ENCODE assay signal across 9 cellular contexts in the genomic region with DNA sequence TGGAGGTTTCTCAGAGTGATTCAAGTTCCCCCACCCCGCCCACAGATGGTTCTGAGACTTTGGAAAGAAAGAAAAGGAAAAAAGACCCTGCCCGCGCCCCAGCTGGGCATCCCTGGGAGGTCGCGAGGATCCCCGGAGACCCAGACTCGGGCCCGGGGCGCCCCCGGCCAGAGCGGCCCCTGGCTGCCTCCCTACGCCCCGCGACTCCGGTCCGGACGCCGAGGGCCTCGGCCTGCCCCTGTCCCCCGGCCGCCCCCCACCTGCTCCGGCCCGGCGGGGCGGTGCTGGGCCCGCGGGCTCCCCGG. TPM values are rescaled to one million over a fixed set of nuclear protein-coding genes. Genes with fewer than 3 reads are reported as not detected.
DNase-seq lines count a peak whose midpoint lies in the region; ATAC-seq, FAIRE-seq and TF ChIP-seq lines count a peak whose summit lies in the region.
"Had no signal": no experiment of that assay in that cellular context is flagged by ENCODE, and none has a peak within 500 bp of the region (broad histone marks: within the 10 kb centered on the region; RNA-seq: fewer than 3 reads in every experiment).

No MANE protein-coding gene starts in this region.

- intact Hi-C loops in HepG2 (cut with micrococcal nuclease; ENCODE audit: unreplicated experiment) = loop anchor here (5.0 kb wide), 1 partner anchor 77 kb away; no protein-coding TSS in a partner anchor
- intact Hi-C loops in right lobe of liver (cut with DNase I) = no loop called here

- H2AFZ ChIP-seq in HepG2 (ENCODE audit: low read length) = no peak overlapping the region

- peak overlapping the region; percentile 75 for H3K9ac ChIP-seq in HepG2 (ENCODE audit: insufficient read depth, low read depth, low read length)
- H3K9ac ChIP-seq in mucosa of rectum (ENCODE audit: low read depth in 1 of 2, low read length in 2 of 2) = peak overlapping the region; percentile 26 to 57

- H3K36me3 ChIP-seq in HepG2 (replicated peaks in 1 of 2; ENCODE audit: control insufficient read depth in 1 of 2, insufficient read depth in 2 of 2, low read length in 2 of 2) = no peaks in the 10 kb centered on the region
- H3K36me3 ChIP-seq in right lobe of liver = no peaks in the 10 kb centered on the region
- no peaks in the 10 kb centered on the region for H3K36me3 ChIP-seq in mucosa of rectum (ENCODE audit: control insufficient read depth in 2 of 2, insufficient read depth in 2 of 2, low read length in 2 of 2)

- no peak overlapping the region for H3K27ac Mint-ChIP-seq in chondrocyte (ENCODE audit: unreplicated experiment)

- no peaks in the 10 kb centered on the region for H3K9me3 ChIP-seq in HepG2 (ENCODE audit: low read length)
- no peaks in the 10 kb centered on the region for H3K9me3 ChIP-seq in right lobe of liver
- H3K9me3 ChIP-seq in mucosa of rectum (ENCODE audit: control insufficient read depth in 2 of 2, low read length in 2 of 2) = no peaks in the 10 kb centered on the region

- POLR2A ChIA-PET in HepG2 (lab: Yijun Ruan, JAX) = interaction anchor here (1.1 to 3.9 kb wide), 2 partner anchors 16 to 38 kb away, joined by 3 to 33 read pairs; partner anchors contain the start of gene LZTR1

- H3K27ac ChIP-seq in HepG2 (ENCODE audit: extremely low read length, insufficient read depth, low read length) (peak overlapping the region; percentile 69), right lobe of liver (no peak overlapping the region), mucosa of rectum (ENCODE audit: low read depth in 2 of 2, low read length in 2 of 2) (peak overlapping the region; percentile 58 to 71)

- H3K79me2 ChIP-seq in HepG2 (ENCODE audit: insufficient read depth, low read length) = peaks cover 4% of the 10 kb centered on the region

- peaks cover 9% of the 10 kb centered on the region for H3K4me1 Mint-ChIP-seq in chondrocyte (ENCODE audit: low read depth)

- FAIRE-seq in HepG2 (lab: Jason Lieb, UNC) = no peak
- FAIRE-seq: TTC549 had no signal

- no peaks in the 10 kb centered on the region for H4K20me1 ChIP-seq in HepG2 (ENCODE audit: insufficient read depth, low read length)

- TF ChIP-seq EP300 in HepG2 (IDR thresholded peaks at IDR 0.05; ENCODE audit: low read depth in 2 of 2, low read length in 2 of 2) (no peak), HepG2 (CRISPR knock-in tag; IDR thresholded peaks at IDR 0.05; ENCODE audit: borderline replicate concordance) (no peak)

- in situ Hi-C loops in HepG2 (cut with HindIII; ENCODE audit: extremely low pct_ligation_motif_present, low pct_unique_long_range_greater_than_20kb) = no loop called here

- H3K27me3 ChIP-seq in HepG2 (ENCODE audit: control insufficient read depth in 1 of 2, insufficient read depth in 2 of 2, low read length in 2 of 2) (no peaks in the 10 kb centered on the region), right lobe of liver (no peaks in the 10 kb centered on the region), mucosa of rectum (ENCODE audit: control insufficient read depth in 2 of 2, insufficient read depth in 2 of 2, low read length in 2 of 2) (no peaks in the 10 kb centered on the region)

- CTCF ChIA-PET in HepG2 (lab: Yijun Ruan, JAX; ENCODE audit: low intra/inter-chr PET ratio, low total read pairs) = interaction anchor here (1.0 kb wide), 1 partner anchor 79 kb away, joined by 3 read pairs; no protein-coding TSS in a partner anchor

- DNase-seq in HepG2 (ENCODE audit: low spot score) (no peak), right lobe of liver (no peak), chondrocyte (ENCODE audit: low spot score) (no peak), NCI-H1105 (lab: John Stamatoyannopoulos, UW) (no peak), NCI-H128 (lab: John Stamatoyannopoulos, UW; ENCODE audit: unreplicated experiment) (no peak), NCI-H1436 treated with DMSO at 0.1 percent for 48 hours (lab: John Stamatoyannopoulos, UW) (no peak)

- WGBS in HepG2 (ENCODE audit: low lambda C conversion rate) = 0% methylated on average over 6 of the region's 28 CpGs
- WGBS in right lobe of liver (ENCODE audit: insufficient coverage, low coverage, low lambda C conversion rate, missing lambda C conversion rate) = 11% methylated on average over 10 of the region's 28 CpGs

- ATAC-seq in HepG2 (no peak), right lobe of liver (no peak), esophagus mucosa (no peak)

- H3K27me3 Mint-ChIP-seq in chondrocyte (ENCODE audit: low read depth) = peaks cover 5% of the 10 kb centered on the region

- peaks cover 56% of the 10 kb centered on the region for H3K4me1 ChIP-seq in HepG2 (ENCODE audit: insufficient read depth, low read length)
- peaks cover 0 to 5% (median 0%) of the 10 kb centered on the region in 4 donors for H3K4me1 ChIP-seq in right lobe of liver
- H3K4me1 ChIP-seq in mucosa of rectum (ENCODE audit: control insufficient read depth in 2 of 2, insufficient read depth in 2 of 2, low read length in 2 of 2) = peaks cover 32 to 38% of the 10 kb centered on the region in 2 donors

- TF ChIP-seq RAD21 in HepG2 (CRISPR knock-in tag; IDR thresholded peaks at IDR 0.05) = no peak

- no peaks in the 10 kb centered on the region for H3K9me3 Mint-ChIP-seq in chondrocyte (ENCODE audit: low read depth)

- H3K4me3 ChIP-seq in HepG2 (replicated peaks in 1 of 3; ENCODE audit: insufficient read depth in 1 of 3, low read depth in 2 of 3, low read length in 3 of 3) (peak overlapping the region; percentile 61 to 72 (median 72)), right lobe of liver (peak overlapping the region in 1 of 3 donors; percentile 29), mucosa of rectum (ENCODE audit: low read length in 2 of 2) (peak overlapping the region; percentile 12 to 62)

- H3K4me3 Mint-ChIP-seq in chondrocyte (ENCODE audit: unreplicated experiment) = peak overlapping the region; percentile 64

- BruUV-seq in HepG2 (replicated peaks; lab: Mats Ljungman, UMichigan) = no TSS peak

- TF ChIP-seq POLR2A in HepG2 (IDR thresholded peaks at IDR 0.05; ENCODE audit: insufficient read depth in 1 of 2, low read depth in 2 of 2, low read length in 2 of 2) = no peak
- no peak for TF ChIP-seq POLR2A in right lobe of liver (IDR thresholded peaks at IDR 0.05)

- H3K36me3 Mint-ChIP-seq in chondrocyte (ENCODE audit: low read depth) = no peaks in the 10 kb centered on the region

- H3K4me2 ChIP-seq in HepG2 (ENCODE audit: low read depth, low read length) = peak overlapping the region; percentile 99

- no peak for TF ChIP-seq CTCF in HepG2 (CRISPR knock-in tag; IDR thresholded peaks at IDR 0.05)
- TF ChIP-seq CTCF in right lobe of liver (IDR thresholded peaks at IDR 0.05) = no peak
- TF ChIP-seq CTCF in chondrocyte (IDR thresholded peaks at IDR 0.05) = no peak

RNA-seq across cellular contexts. Expression of gene AIFM3, which starts 2.3 kb away (rescaled TPM):
- total RNA-seq in HepG2 (2016; rRNA removed; fragmentation: Illumina TruSeq; extraction: Trizol) (11.0 and 15.3 TPM in 2 replicates), right lobe of liver (1 to 10 TPM in 3 of 6 experiments, under 1 TPM in 3; 0.37 to 1.4 (median 1.0) TPM), chondrocyte (0.47 TPM in 1 of 3 replicates, not detected in the others), esophagus mucosa (1.5 TPM)
- 11.0 and 11.3 TPM in 2 replicates for total RNA-seq in HepG2 (2016; cell fraction: cytosol; rRNA removed; fragmentation: Illumina TruSeq; extraction: Trizol; ENCODE audit: low read depth)
- total RNA-seq in HepG2 (2016; cell fraction: insoluble cytoplasmic fraction; rRNA removed; fragmentation: Illumina TruSeq; extraction: Trizol) = 8.7 and 17.7 TPM in 2 replicates
- 18.9 and 20.5 TPM in 2 replicates for total RNA-seq in HepG2 (2016; cell fraction: membrane; rRNA removed; fragmentation: Illumina TruSeq; extraction: Trizol)
- 17.3 and 19.2 TPM in 2 replicates for total RNA-seq in HepG2 (2016; cell fraction: nucleus; rRNA removed; fragmentation: Illumina TruSeq; extraction: Trizol)
- polyA plus RNA-seq in HepG2 (2011; rRNA removed) = 9.0 and 12.0 TPM in 2 replicates
- polyA plus RNA-seq in HepG2 (2011; cell fraction: cytosol; rRNA removed) = 9.9 and 12.9 TPM in 2 replicates
- polyA plus RNA-seq in HepG2 (2011; cell fraction: nucleus; rRNA removed) = 124 and 135 TPM in 2 replicates
- 9.3 and 10.2 TPM in 2 replicates for polyA plus RNA-seq in HepG2 (2012)
- 9.8 and 11.5 TPM in 2 replicates for polyA plus RNA-seq in HepG2 (2016; cell fraction: cytosol; fragmentation: Illumina TruSeq; extraction: Trizol; ENCODE audit: low read depth)
- polyA plus RNA-seq in HepG2 (2016; cell fraction: insoluble cytoplasmic fraction; fragmentation: Illumina TruSeq; extraction: Trizol; ENCODE audit: low read depth) = 8.2 and 11.1 TPM in 2 replicates
- polyA plus RNA-seq in HepG2 (2016; cell fraction: membrane; fragmentation: Illumina TruSeq; extraction: Trizol; ENCODE audit: low read depth) = 16.8 and 17.1 TPM in 2 replicates
- 45.0 and 47.7 TPM in 2 replicates for polyA plus RNA-seq in HepG2 (2016; cell fraction: nucleus; fragmentation: Illumina TruSeq; extraction: Trizol; ENCODE audit: insufficient read depth, low read depth)
- polyA minus RNA-seq in HepG2 (2011; rRNA and poly(A)+ RNA removed; ENCODE audit: low replicate concordance) = 0.07 and 13.9 TPM in 2 replicates
- polyA minus RNA-seq in HepG2 (2011; cell fraction: cytosol; rRNA and poly(A)+ RNA removed) = 6.5 and 6.6 TPM in 2 replicates
- polyA minus RNA-seq in HepG2 (2011; cell fraction: nucleus; rRNA and poly(A)+ RNA removed) = 18.9 and 19.3 TPM in 2 replicates

RNA-seq across cellular contexts. Expression of gene LZTR1, which starts 17.3 kb away (rescaled TPM):
- total RNA-seq in HepG2 (2016; rRNA removed; fragmentation: Illumina TruSeq; extraction: Trizol) (12.0 and 22.4 TPM in 2 replicates), right lobe of liver (10 to 100 TPM; 22.7 to 33.3 (median 27.0) TPM), chondrocyte (86.4 to 103 TPM (median 87.0 TPM) in 3 replicates), esophagus mucosa (26.3 TPM)
- total RNA-seq in HepG2 (2016; cell fraction: cytosol; rRNA removed; fragmentation: Illumina TruSeq; extraction: Trizol; ENCODE audit: low read depth) = 6.7 and 7.2 TPM in 2 replicates
- total RNA-seq in HepG2 (2016; cell fraction: insoluble cytoplasmic fraction; rRNA removed; fragmentation: Illumina TruSeq; extraction: Trizol) = 11.0 and 24.0 TPM in 2 replicates
- 7.2 and 7.5 TPM in 2 replicates for total RNA-seq in HepG2 (2016; cell fraction: membrane; rRNA removed; fragmentation: Illumina TruSeq; extraction: Trizol)
- total RNA-seq in HepG2 (2016; cell fraction: nucleus; rRNA removed; fragmentation: Illumina TruSeq; extraction: Trizol) = 24.0 and 31.5 TPM in 2 replicates
- polyA plus RNA-seq in HepG2 (2011; rRNA removed) = 21.8 and 36.0 TPM in 2 replicates
- polyA plus RNA-seq in HepG2 (2011; cell fraction: cytosol; rRNA removed) = 7.8 and 11.5 TPM in 2 replicates
- polyA plus RNA-seq in HepG2 (2011; cell fraction: nucleus; rRNA removed) = 218 and 255 TPM in 2 replicates
- polyA plus RNA-seq in HepG2 (2012) = 16.0 and 20.8 TPM in 2 replicates
- 1.7 and 1.9 TPM in 2 replicates for polyA plus RNA-seq in HepG2 (2016; cell fraction: cytosol; fragmentation: Illumina TruSeq; extraction: Trizol; ENCODE audit: low read depth)
- 10.7 and 13.3 TPM in 2 replicates for polyA plus RNA-seq in HepG2 (2016; cell fraction: insoluble cytoplasmic fraction; fragmentation: Illumina TruSeq; extraction: Trizol; ENCODE audit: low read depth)
- polyA plus RNA-seq in HepG2 (2016; cell fraction: membrane; fragmentation: Illumina TruSeq; extraction: Trizol; ENCODE audit: low read depth) = 3.5 and 4.4 TPM in 2 replicates
- polyA plus RNA-seq in HepG2 (2016; cell fraction: nucleus; fragmentation: Illumina TruSeq; extraction: Trizol; ENCODE audit: insufficient read depth, low read depth) = 85.8 and 92.2 TPM in 2 replicates
- 28.9 and 51.0 TPM in 2 replicates for polyA minus RNA-seq in HepG2 (2011; rRNA and poly(A)+ RNA removed; ENCODE audit: low replicate concordance)
- polyA minus RNA-seq in HepG2 (2011; cell fraction: cytosol; rRNA and poly(A)+ RNA removed) = 12.1 and 13.7 TPM in 2 replicates
- polyA minus RNA-seq in HepG2 (2011; cell fraction: nucleus; rRNA and poly(A)+ RNA removed) = 71.7 and 79.9 TPM in 2 replicates

RNA-seq across cellular contexts. Expression of gene THAP7, which starts 37.2 kb away (rescaled TPM):
- total RNA-seq in HepG2 (2016; rRNA removed; fragmentation: Illumina TruSeq; extraction: Trizol) (20.4 and 25.5 TPM in 2 replicates), right lobe of liver (10 to 100 TPM in 5 of 6 experiments, 1 to 10 TPM in 1; 9.3 to 32.5 (median 15.6) TPM), chondrocyte (15.7 to 22.5 TPM (median 17.2 TPM) in 3 replicates), esophagus mucosa (13.3 TPM)
- total RNA-seq in HepG2 (2016; cell fraction: cytosol; rRNA removed; fragmentation: Illumina TruSeq; extraction: Trizol; ENCODE audit: low read depth) = 10.9 and 13.4 TPM in 2 replicates
- total RNA-seq in HepG2 (2016; cell fraction: insoluble cytoplasmic fraction; rRNA removed; fragmentation: Illumina TruSeq; extraction: Trizol) = 22.1 and 23.8 TPM in 2 replicates
- total RNA-seq in HepG2 (2016; cell fraction: membrane; rRNA removed; fragmentation: Illumina TruSeq; extraction: Trizol) = 19.2 and 23.3 TPM in 2 replicates
- total RNA-seq in HepG2 (2016; cell fraction: nucleus; rRNA removed; fragmentation: Illumina TruSeq; extraction: Trizol) = 18.4 and 19.1 TPM in 2 replicates
- 13.0 and 16.4 TPM in 2 replicates for polyA plus RNA-seq in HepG2 (2011; rRNA removed)
- 11.4 and 17.5 TPM in 2 replicates for polyA plus RNA-seq in HepG2 (2011; cell fraction: cytosol; rRNA removed)
- polyA plus RNA-seq in HepG2 (2011; cell fraction: nucleus; rRNA removed) = 53.1 and 55.7 TPM in 2 replicates
- polyA plus RNA-seq in HepG2 (2012) = 7.6 and 9.2 TPM in 2 replicates
- 11.6 and 14.4 TPM in 2 replicates for polyA plus RNA-seq in HepG2 (2016; cell fraction: cytosol; fragmentation: Illumina TruSeq; extraction: Trizol; ENCODE audit: low read depth)
- 22.2 and 26.6 TPM in 2 replicates for polyA plus RNA-seq in HepG2 (2016; cell fraction: insoluble cytoplasmic fraction; fragmentation: Illumina TruSeq; extraction: Trizol; ENCODE audit: low read depth)
- polyA plus RNA-seq in HepG2 (2016; cell fraction: membrane; fragmentation: Illumina TruSeq; extraction: Trizol; ENCODE audit: low read depth) = 17.6 and 24.0 TPM in 2 replicates
- 42.7 and 46.0 TPM in 2 replicates for polyA plus RNA-seq in HepG2 (2016; cell fraction: nucleus; fragmentation: Illumina TruSeq; extraction: Trizol; ENCODE audit: insufficient read depth, low read depth)
- polyA minus RNA-seq in HepG2 (2011; rRNA and poly(A)+ RNA removed; ENCODE audit: low replicate concordance) = 19.9 and 30.3 TPM in 2 replicates
- polyA minus RNA-seq in HepG2 (2011; cell fraction: cytosol; rRNA and poly(A)+ RNA removed) = 6.9 and 7.9 TPM in 2 replicates
- 34.2 and 38.9 TPM in 2 replicates for polyA minus RNA-seq in HepG2 (2011; cell fraction: nucleus; rRNA and poly(A)+ RNA removed)

RNA-seq across cellular contexts. Expression of gene CRKL, which starts 47.5 kb away (rescaled TPM):
- total RNA-seq in HepG2 (2016; rRNA removed; fragmentation: Illumina TruSeq; extraction: Trizol) = 60.6 and 75.5 TPM in 2 replicates
- 31.3 and 33.5 TPM in 2 replicates for total RNA-seq in HepG2 (2016; cell fraction: cytosol; rRNA removed; fragmentation: Illumina TruSeq; extraction: Trizol; ENCODE audit: low read depth)
- 61.8 and 67.5 TPM in 2 replicates for total RNA-seq in HepG2 (2016; cell fraction: insoluble cytoplasmic fraction; rRNA removed; fragmentation: Illumina TruSeq; extraction: Trizol)
- total RNA-seq in HepG2 (2016; cell fraction: membrane; rRNA removed; fragmentation: Illumina TruSeq; extraction: Trizol) = 27.3 and 27.5 TPM in 2 replicates
- total RNA-seq in HepG2 (2016; cell fraction: nucleus; rRNA removed; fragmentation: Illumina TruSeq; extraction: Trizol) = 33.6 and 40.5 TPM in 2 replicates
- polyA plus RNA-seq in HepG2 (2011; rRNA removed) = 35.0 and 37.4 TPM in 2 replicates
- 27.9 and 33.2 TPM in 2 replicates for polyA plus RNA-seq in HepG2 (2011; cell fraction: cytosol; rRNA removed)
- 28.4 and 33.0 TPM in 2 replicates for polyA plus RNA-seq in HepG2 (2011; cell fraction: nucleus; rRNA removed)
- 35.2 and 35.3 TPM in 2 replicates for polyA plus RNA-seq in HepG2 (2012)
- polyA plus RNA-seq in HepG2 (2016; cell fraction: cytosol; fragmentation: Illumina TruSeq; extraction: Trizol; ENCODE audit: low read depth) = 1.8 and 2.0 TPM in 2 replicates
- 51.7 and 54.5 TPM in 2 replicates for polyA plus RNA-seq in HepG2 (2016; cell fraction: insoluble cytoplasmic fraction; fragmentation: Illumina TruSeq; extraction: Trizol; ENCODE audit: low read depth)
- polyA plus RNA-seq in HepG2 (2016; cell fraction: membrane; fragmentation: Illumina TruSeq; extraction: Trizol; ENCODE audit: low read depth) = 8.2 and 8.3 TPM in 2 replicates
- polyA plus RNA-seq in HepG2 (2016; cell fraction: nucleus; fragmentation: Illumina TruSeq; extraction: Trizol; ENCODE audit: insufficient read depth, low read depth) = 43.1 and 45.5 TPM in 2 replicates
- 24.4 and 79.1 TPM in 2 replicates for polyA minus RNA-seq in HepG2 (2011; rRNA and poly(A)+ RNA removed; ENCODE audit: low replicate concordance)
- polyA minus RNA-seq in HepG2 (2011; cell fraction: cytosol; rRNA and poly(A)+ RNA removed) = 48.4 and 52.7 TPM in 2 replicates
- polyA minus RNA-seq in HepG2 (2011; cell fraction: nucleus; rRNA and poly(A)+ RNA removed) = 20.6 and 30.0 TPM in 2 replicates
- 10 to 100 TPM; 27.5 to 53.1 (median 35.2) TPM for total RNA-seq in right lobe of liver
- total RNA-seq in chondrocyte = 45.3 to 49.2 TPM (median 46.3 TPM) in 3 replicates
- total RNA-seq in esophagus mucosa = 42.6 TPM

RNA-seq across cellular contexts. Expression of gene P2RX6, which starts 50.2 kb away (rescaled TPM):
- total RNA-seq in HepG2 (2016; rRNA removed; fragmentation: Illumina TruSeq; extraction: Trizol) (0.04 TPM in 1 of 2 replicates, not detected in the other), right lobe of liver (1 to 10 TPM in 1 of 6 experiments, under 1 TPM in 4, not detected in 1; 0.09 to 1.4 (median 0.42) TPM), chondrocyte (2.1 to 4.9 TPM (median 2.2 TPM) in 3 replicates), esophagus mucosa (0.64 TPM)
- not detected in 2 replicates for total RNA-seq in HepG2 (2016; cell fraction: cytosol; rRNA removed; fragmentation: Illumina TruSeq; extraction: Trizol; ENCODE audit: low read depth)
- not detected in 2 replicates for total RNA-seq in HepG2 (2016; cell fraction: insoluble cytoplasmic fraction; rRNA removed; fragmentation: Illumina TruSeq; extraction: Trizol)
- total RNA-seq in HepG2 (2016; cell fraction: membrane; rRNA removed; fragmentation: Illumina TruSeq; extraction: Trizol) = not detected in 2 replicates
- not detected in 2 replicates for total RNA-seq in HepG2 (2016; cell fraction: nucleus; rRNA removed; fragmentation: Illumina TruSeq; extraction: Trizol)
- polyA plus RNA-seq in HepG2 (2011; rRNA removed) = 0.12 and 0.20 TPM in 2 replicates
- 0.06 and 0.19 TPM in 2 replicates for polyA plus RNA-seq in HepG2 (2011; cell fraction: cytosol; rRNA removed)
- 0.66 and 1.2 TPM in 2 replicates for polyA plus RNA-seq in HepG2 (2011; cell fraction: nucleus; rRNA removed)
- 0.07 and 0.25 TPM in 2 replicates for polyA plus RNA-seq in HepG2 (2012)
- polyA plus RNA-seq in HepG2 (2016; cell fraction: cytosol; fragmentation: Illumina TruSeq; extraction: Trizol; ENCODE audit: low read depth) = not detected in 2 replicates
- polyA plus RNA-seq in HepG2 (2016; cell fraction: insoluble cytoplasmic fraction; fragmentation: Illumina TruSeq; extraction: Trizol; ENCODE audit: low read depth) = not detected in 2 replicates
- polyA plus RNA-seq in HepG2 (2016; cell fraction: membrane; fragmentation: Illumina TruSeq; extraction: Trizol; ENCODE audit: low read depth) = not detected in 2 replicates
- not detected in 2 replicates for polyA plus RNA-seq in HepG2 (2016; cell fraction: nucleus; fragmentation: Illumina TruSeq; extraction: Trizol; ENCODE audit: insufficient read depth, low read depth)
- polyA minus RNA-seq in HepG2 (2011; rRNA and poly(A)+ RNA removed; ENCODE audit: low replicate concordance) = 0.46 and 5.4 TPM in 2 replicates
- polyA minus RNA-seq in HepG2 (2011; cell fraction: cytosol; rRNA and poly(A)+ RNA removed) = not detected in 2 replicates
- polyA minus RNA-seq in HepG2 (2011; cell fraction: nucleus; rRNA and poly(A)+ RNA removed) = 0.50 TPM in 1 of 2 replicates, not detected in the other

Comparison
In these comparisons a context has a peak if more than half of its experiments do, and no peak if none do; other contexts are left out.
1. H3K27ac ChIP-seq: peak in HepG2 (single experiment) and mucosa of rectum (2 of 2); none in right lobe of liver (0 of 3).